13 cellular contexts compared by ENCODE assay signal in the genomic region with DNA sequence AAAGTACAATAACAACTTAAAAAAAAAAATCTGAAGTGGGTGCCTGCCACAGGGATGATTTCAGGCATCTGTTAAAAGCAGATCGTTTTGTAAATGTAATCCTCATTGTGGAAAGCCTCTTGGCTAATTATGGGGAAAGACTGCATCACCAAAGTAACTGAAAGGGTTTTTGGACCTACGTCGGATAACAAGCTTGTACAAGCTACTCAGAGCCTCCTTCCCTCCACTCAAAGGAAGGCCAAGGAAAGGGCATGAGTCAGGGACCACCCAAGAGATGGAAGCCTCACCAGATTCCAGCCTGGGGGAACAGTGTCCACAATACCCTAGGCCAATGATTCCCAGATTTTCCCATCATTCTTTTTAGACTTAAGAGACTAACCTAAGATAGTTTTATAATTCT.
A peak's percentile ranks its signal among the peaks of the same experiment; 100 is the strongest.
DNase-seq lines count a peak whose midpoint lies in the region; ATAC-seq and TF ChIP-seq lines count a peak whose summit lies in the region.
"Had no signal": no experiment of that assay in that cellular context is flagged by ENCODE, and none has a peak within 500 bp of the region (broad histone marks: within the 10 kb centered on the region; RNA-seq: fewer than 3 reads in every experiment).

No MANE protein-coding gene starts in this region.

- H4K20me1 ChIP-seq in SK-N-SH (ENCODE audit: insufficient read depth) = no peaks in the 10 kb centered on the region

- no peaks in the 10 kb centered on the region for H3K9me3 ChIP-seq in SK-N-SH
- no peaks in the 10 kb centered on the region for H3K9me3 ChIP-seq in mesodermal cell (ENCODE audit: control insufficient read depth, low read length)
- H3K9me3 ChIP-seq: colonic mucosa, lower lobe of right lung, testis had no signal

- no peak for TF ChIP-seq RAD21 in SK-N-SH (IDR thresholded peaks at IDR 0.05; ENCODE audit: low read length)

- H3K36me3 Mint-ChIP-seq in activated CD4-positive, alpha-beta T cell treated with anti-CD3 and anti-CD28 coated beads, Interleukin-2, amount 10 ng/mL, durations not matched to agents 7 days and 5 days (ENCODE audit: low read depth) = no peaks in the 10 kb centered on the region

- POLR2A ChIA-PET in SK-N-SH (lab: Yijun Ruan, JAX) = no interaction called here
- POLR2A ChIA-PET in activated CD4-positive, alpha-beta T cell treated with anti-CD3 and anti-CD28 coated beads, Interleukin-2, amount 10 ng/mL, durations not matched to agents 7 days and 5 days (lab: Charles Lee) = no interaction called here

- TF ChIP-seq EP300 in SK-N-SH (IDR thresholded peaks at IDR 0.05; ENCODE audit: borderline replicate concordance in 1 of 2, low read depth in 1 of 2, low read length in 1 of 2) = no peak

- CTCF ChIA-PET in SK-N-SH (lab: Yijun Ruan, JAX) = no interaction called here
- CTCF ChIA-PET in activated CD4-positive, alpha-beta T cell treated with anti-CD3 and anti-CD28 coated beads, Interleukin-2, amount 10 ng/mL, durations not matched to agents 7 days and 5 days (lab: Charles Lee) = no interaction called here

- WGBS in SK-N-SH (ENCODE audit: low lambda C conversion rate) = 60% methylated on average over 3 of the region's 3 CpGs
- WGBS in mesodermal cell (ENCODE audit: insufficient coverage in 2 of 2), 2 experiments = 77 to 80% methylated on average over 1 to 3 of the region's 3 CpGs
- WGBS in urinary bladder = 56% methylated on average over 3 of the region's 3 CpGs

- no peak for TF ChIP-seq CTCF in SK-N-SH (IDR thresholded peaks at IDR 0.05)
- TF ChIP-seq CTCF in choroid plexus epithelial cell (conservative IDR thresholded peaks at IDR 0.05; ENCODE audit: low read depth, low read length) = no peak

- H3F3A ChIP-seq in SK-N-SH (replicated peaks; ENCODE audit: insufficient read depth) = peaks cover 24% of the 10 kb centered on the region

- no peak overlapping the region for H3K4me3 Mint-ChIP-seq in activated CD4-positive, alpha-beta T cell treated with anti-CD3 and anti-CD28 coated beads, Interleukin-2, amount 10 ng/mL, durations not matched to agents 7 days and 5 days

- H3K9me3 Mint-ChIP-seq in activated CD4-positive, alpha-beta T cell treated with anti-CD3 and anti-CD28 coated beads, Interleukin-2, amount 10 ng/mL, durations not matched to agents 7 days and 5 days = no peaks in the 10 kb centered on the region
- H3K9me3 Mint-ChIP-seq: activated T-helper 2 cell treated with anti-CD3 and anti-CD28 coated beads, Interferon-gamma antibody, Interleukin-2, Interleukin-4, amounts not matched to agents 10 μg/mL and 5 μg/mL and 100 μg/mL, durations not matched to agents 14 hours and 24 hours and 36 hours had no signal

- H3K4me1 Mint-ChIP-seq in activated CD4-positive, alpha-beta T cell treated with anti-CD3 and anti-CD28 coated beads, Interleukin-2, amount 10 ng/mL, durations not matched to agents 7 days and 5 days = no peaks in the 10 kb centered on the region

- no peaks in the 10 kb centered on the region for H3K79me2 ChIP-seq in SK-N-SH (ENCODE audit: insufficient read depth)

- H3K27ac ChIP-seq in SK-N-SH (ENCODE audit: low read depth in 2 of 2, low read length in 1 of 2) = peak overlapping the region; percentile 4 to 78; a peak in 3 of 4 replicates
- peak overlapping the region; percentile 91 for H3K27ac ChIP-seq in mesodermal cell (ENCODE audit: low read depth, low read length, severe bottlenecking)
- peak overlapping the region; percentile 57 for H3K27ac ChIP-seq in urinary bladder (ENCODE audit: low read depth)
- H3K27ac ChIP-seq: colonic mucosa had no signal

- H3K9me2 ChIP-seq in SK-N-SH = no peaks in the 10 kb centered on the region

- peak overlapping the region; percentile 45; the same call in 1 of the 2 replicates for H3K4me2 ChIP-seq in SK-N-SH

- no peak overlapping the region for H2AFZ ChIP-seq in SK-N-SH (ENCODE audit: low read depth)

- H3K27me3 Mint-ChIP-seq in activated CD4-positive, alpha-beta T cell treated with anti-CD3 and anti-CD28 coated beads, Interleukin-2, amount 10 ng/mL, durations not matched to agents 7 days and 5 days = no peaks in the 10 kb centered on the region

- H3K36me3 ChIP-seq in SK-N-SH (replicated peaks in 1 of 2; ENCODE audit: control insufficient read depth in 1 of 2, insufficient read depth in 2 of 2, low read length in 1 of 2) = peaks cover 22 to 30% of the 10 kb centered on the region in 2 experiments
- peaks cover 40% of the 10 kb centered on the region for H3K36me3 ChIP-seq in mesodermal cell (ENCODE audit: control insufficient read depth, insufficient read depth, low read length)
- H3K36me3 ChIP-seq in urinary bladder (ENCODE audit: insufficient read depth) = peaks cover 2% of the 10 kb centered on the region
- H3K36me3 ChIP-seq: colonic mucosa had no signal

- H3K4me3 ChIP-seq in SK-N-SH (ENCODE audit: low read depth in 2 of 2, low read length in 1 of 2) (no peak overlapping the region; a peak in 1 of 4 replicates), choroid plexus epithelial cell (ENCODE audit: low read depth, low read length) (no peak overlapping the region), mesodermal cell (ENCODE audit: extremely low read depth, insufficient read depth, low read length, poor library complexity, severe bottlenecking) (no peak overlapping the region), urinary bladder (ENCODE audit: low read depth, low read length) (no peak overlapping the region)
- H3K4me3 ChIP-seq: colonic mucosa, lower lobe of right lung, testis had no signal

- no peak; the same call in 2 of the 3 replicates for ATAC-seq in SK-N-SH treated with all-trans-retinoic acid at 6 μM for 48 hours
- ATAC-seq: lower lobe of right lung had no signal

- no peaks in the 10 kb centered on the region for H3K27me3 ChIP-seq in SK-N-SH (ENCODE audit: insufficient read depth)
- H3K27me3 ChIP-seq: colonic mucosa, testis had no signal

- no peak for DNase-seq in SK-N-SH
- peak; percentile 37 for DNase-seq in choroid plexus epithelial cell (ENCODE audit: low read depth)
- no peak for DNase-seq in 8988T
- DNase-seq in activated CD4-positive, alpha-beta T cell treated with anti-CD3 and anti-CD28 coated beads, Interleukin-2, amount 10 ng/mL, durations not matched to agents 7 days and 5 days = no peak
- DNase-seq in activated effector memory CD4-positive, alpha-beta T cell treated with anti-CD3 and anti-CD28 coated beads, Interleukin-2, amount 50 U/mL, for 16 hours = no peak
- DNase-seq: colonic mucosa, Karpas-422, lower lobe of right lung, testis had no signal

- H3K4me1 ChIP-seq in SK-N-SH (ENCODE audit: control insufficient read depth in 1 of 2, insufficient read depth in 2 of 2, low read depth in 1 of 2, low read length in 1 of 2) (peaks cover 0 to 11% of the 10 kb centered on the region in 2 experiments; a peak in 2 of 4 replicates), mesodermal cell (ENCODE audit: control insufficient read depth, insufficient read depth, low read length, poor library complexity, severe bottlenecking) (peaks cover 20% of the 10 kb centered on the region), urinary bladder (ENCODE audit: insufficient read depth) (no peaks in the 10 kb centered on the region)
- H3K4me1 ChIP-seq: colonic mucosa, lower lobe of right lung had no signal

- H3K27ac Mint-ChIP-seq in activated CD4-positive, alpha-beta T cell treated with anti-CD3 and anti-CD28 coated beads, Interleukin-2, amount 10 ng/mL, durations not matched to agents 7 days and 5 days = no peak overlapping the region
- H3K27ac Mint-ChIP-seq: activated T-helper 2 cell treated with anti-CD3 and anti-CD28 coated beads, Interferon-gamma antibody, Interleukin-2, Interleukin-4, amounts not matched to agents 10 μg/mL and 5 μg/mL and 100 μg/mL, durations not matched to agents 14 hours and 24 hours and 36 hours had no signal

- H3K9ac ChIP-seq in SK-N-SH = peak overlapping the region; percentile 24; the same call in 1 of the 2 replicates

TF ChIP-seq in SK-N-SH, 30 proteins besides CTCF, POLR2A, EP300 and RAD21 (continues in another document):
- TF ChIP-seq RCOR1 (IDR thresholded peaks at IDR 0.05; ENCODE audit: low read length) (no peak), ELF1 (IDR thresholded peaks at IDR 0.05) (no peak), GATA2 (CRISPR knock-in tag; IDR thresholded peaks at IDR 0.05) (no peak), JUND (IDR thresholded peaks at IDR 0.05) (no peak), EZH2phosphoT487 (IDR thresholded peaks at IDR 0.05; ENCODE audit: borderline replicate concordance, low read depth) (no peak), MAX (IDR thresholded peaks at IDR 0.05; ENCODE audit: low read depth) (no peak)
- TF ChIP-seq, protein P1, sequence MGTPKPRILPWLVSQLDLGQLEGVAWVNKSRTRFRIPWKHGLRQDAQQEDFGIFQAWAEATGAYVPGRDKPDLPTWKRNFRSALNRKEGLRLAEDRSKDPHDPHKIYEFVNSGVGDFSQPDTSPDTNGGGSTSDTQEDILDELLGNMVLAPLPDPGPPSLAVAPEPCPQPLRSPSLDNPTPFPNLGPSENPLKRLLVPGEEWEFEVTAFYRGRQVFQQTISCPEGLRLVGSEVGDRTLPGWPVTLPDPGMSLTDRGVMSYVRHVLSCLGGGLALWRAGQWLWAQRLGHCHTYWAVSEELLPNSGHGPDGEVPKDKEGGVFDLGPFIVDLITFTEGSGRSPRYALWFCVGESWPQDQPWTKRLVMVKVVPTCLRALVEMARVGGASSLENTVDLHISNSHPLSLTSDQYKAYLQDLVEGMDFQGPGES (IDR thresholded peaks at IDR 0.05; ENCODE audit: low read depth, low read length) = no peak

TF ChIP-seq in SK-N-SH treated with all-trans-retinoic acid at 6 μM for 48 hours, 23 proteins besides CTCF, POLR2A, EP300 and RAD21 (continues in another document):
- no peak for TF ChIP-seq ARNTL (CRISPR knock-in tag; IDR thresholded peaks at IDR 0.05; ENCODE audit: borderline replicate concordance, low read depth)
- TF ChIP-seq ZFP30 (CRISPR knock-in tag; IDR thresholded peaks at IDR 0.05) = no peak
- no peak for TF ChIP-seq TOX (CRISPR knock-in tag; IDR thresholded peaks at IDR 0.05; ENCODE audit: borderline replicate concordance)
- no peak for TF ChIP-seq OSR1 (CRISPR knock-in tag; IDR thresholded peaks at IDR 0.05)
- no peak for TF ChIP-seq ZNF565 (CRISPR knock-in tag; conservative IDR thresholded peaks at IDR 0.05; ENCODE audit: low read depth)
- TF ChIP-seq, protein P2, sequence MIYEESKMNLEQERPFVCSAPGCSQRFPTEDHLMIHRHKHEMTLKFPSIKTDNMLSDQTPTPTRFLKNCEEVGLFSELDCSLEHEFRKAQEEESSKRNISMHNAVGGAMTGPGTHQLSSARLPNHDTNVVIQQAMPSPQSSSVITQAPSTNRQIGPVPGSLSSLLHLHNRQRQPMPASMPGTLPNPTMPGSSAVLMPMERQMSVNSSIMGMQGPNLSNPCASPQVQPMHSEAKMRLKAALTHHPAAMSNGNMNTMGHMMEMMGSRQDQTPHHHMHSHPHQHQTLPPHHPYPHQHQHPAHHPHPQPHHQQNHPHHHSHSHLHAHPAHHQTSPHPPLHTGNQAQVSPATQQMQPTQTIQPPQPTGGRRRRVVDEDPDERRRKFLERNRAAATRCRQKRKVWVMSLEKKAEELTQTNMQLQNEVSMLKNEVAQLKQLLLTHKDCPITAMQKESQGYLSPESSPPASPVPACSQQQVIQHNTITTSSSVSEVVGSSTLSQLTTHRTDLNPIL (CRISPR knock-in tag; IDR thresholded peaks at IDR 0.05; ENCODE audit: low read depth) = no peak
- TF ChIP-seq ISL1 (CRISPR knock-in tag; IDR thresholded peaks at IDR 0.05) = no peak

Comparison
In these comparisons a context has a peak if more than half of its experiments do, and no peak if none do; other contexts are left out.
1. H3K27ac ChIP-seq: peak in every context shown above with its lines; median percentile 91 in mesodermal cell; 57 in urinary bladder; 41 in SK-N-SH.